In genomic region chr19:44576843-44577565, GRCh38 we compare ENCODE assay signal across 8 cellular contexts. TPM values are rescaled to one million over a fixed set of nuclear protein-coding genes. Genes with fewer than 3 reads are reported as not detected.
DNase-seq lines count a peak whose midpoint lies in the region; ATAC-seq and TF ChIP-seq lines count a peak whose summit lies in the region.

No MANE protein-coding gene starts in this region.

- H3K4me1 ChIP-seq in lower lobe of right lung = no peaks in the 10 kb centered on the region

- no peaks in the 10 kb centered on the region for H3K27me3 ChIP-seq in brain microvascular endothelial cell (replicated peaks)
- H3K27me3 ChIP-seq in lower lobe of right lung (ENCODE audit: low read depth) = no peaks in the 10 kb centered on the region

- no peak overlapping the region for H3K27ac ChIP-seq in brain microvascular endothelial cell
- H3K27ac ChIP-seq in lower lobe of right lung = no peak overlapping the region

- no peaks in the 10 kb centered on the region for H3K36me3 ChIP-seq in brain microvascular endothelial cell (replicated peaks)
- H3K36me3 ChIP-seq in lower lobe of right lung = no peaks in the 10 kb centered on the region

- in situ Hi-C loops in brain microvascular endothelial cell (cut with HindIII; ENCODE audit: low pct_ligation_motif_present, low sequenced_read_pairs) = no loop called here

- TF ChIP-seq CTCF in brain microvascular endothelial cell (IDR thresholded peaks at IDR 0.05; ENCODE audit: low read depth, low read length, missing control alignments) (peak; percentile 86), lower lobe of right lung (IDR thresholded peaks at IDR 0.05) (peak; percentile 64)

- ATAC-seq in lower lobe of right lung (peak; percentile 83 to 86), HG03442 (IDR thresholded peaks at IDR 0.05; ENCODE audit: unreplicated experiment) (no peak), HG03520 (IDR thresholded peaks at IDR 0.05; ENCODE audit: unreplicated experiment) (no peak)

- intact Hi-C loops in lower lobe of right lung (cut with DNase I) = no loop called here

- DNase-seq in SKM-1 treated with dmso at 0.1 percent for 144 hours (lab: John Stamatoyannopoulos, UW; ENCODE audit: unreplicated experiment) (peak; percentile 40), SKM-1 (lab: John Stamatoyannopoulos, UW; ENCODE audit: unreplicated experiment) (no peak), NCI-H69 (lab: John Stamatoyannopoulos, UW) (peak; percentile 77), brain microvascular endothelial cell (peak; percentile 14), lower lobe of right lung (peak; percentile 59), activated gamma-delta T cell (lab: John Stamatoyannopoulos, UW) (no peak)

- H3K9me3 ChIP-seq in lower lobe of right lung = no peaks in the 10 kb centered on the region

- no peak overlapping the region for H3K4me3 ChIP-seq in brain microvascular endothelial cell (ENCODE audit: low read depth, low read length)
- H3K4me3 ChIP-seq in lower lobe of right lung = no peak overlapping the region

RNA-seq across cellular contexts. Expression of gene IGSF23, which starts 36.4 kb away (rescaled TPM):
- not detected for total RNA-seq in lower lobe of right lung

RNA-seq across cellular contexts. Expression of gene CEACAM20, which starts 47.5 kb away (rescaled TPM):
- total RNA-seq in lower lobe of right lung = 0.30 TPM

Comparison
In these comparisons a context has a peak if more than half of its experiments do, and no peak if none do; other contexts are left out.
1. DNase-seq: peak in SKM-1 treated with dmso at 0.1 percent for 144 hours (single experiment), NCI-H69 (single experiment), brain microvascular endothelial cell (single experiment) and lower lobe of right lung (single experiment); none in SKM-1 (single experiment) and activated gamma-delta T cell (single experiment).
2. ATAC-seq: peak in lower lobe of right lung (2 of 2); none in HG03442 (single experiment) and HG03520 (single experiment).